Comparison of ENCODE assay signal across 8 cellular contexts in genomic region chrX:64206556-64207162, GRCh38. TPM values are rescaled to one million over a fixed set of nuclear protein-coding genes. Genes with fewer than 3 reads are reported as not detected.
A peak's percentile ranks its signal among the peaks of the same experiment; 100 is the strongest.
DNase-seq lines count a peak whose midpoint lies in the region; ATAC-seq, FAIRE-seq and TF ChIP-seq lines count a peak whose summit lies in the region.

No MANE protein-coding gene starts in this region.

- no peak for DNase-seq in activated CD8-positive, alpha-beta memory T cell treated with anti-CD3 and anti-CD28 coated beads, Interleukin-2, amount 10 ng/mL, durations not matched to agents 7 days and 5 days
- no peak for DNase-seq in activated CD8-positive, alpha-beta memory T cell treated with anti-CD3 and anti-CD28 coated beads for 24 hours
- DNase-seq in K562 (ENCODE audit: extremely low read depth in 1 of 4, low spot score in 3 of 4) (no peak), right lobe of liver (peak; percentile 53 to 76 (median 76)), upper lobe of left lung (peak in 1 of 2 donors; percentile 26), erythroblast (lab: John Stamatoyannopoulos, UW) (no peak), GM13977 (ENCODE audit: low spot score) (no peak)
- no peak for DNase-seq in stimulated activated naive CD4-positive, alpha-beta T cell (lab: John Stamatoyannopoulos, UW)

- H2AFZ ChIP-seq in K562 (ENCODE audit: low read depth, low read length): peak overlapping the region; percentile 71

- no peaks in the 10 kb centered on the region for H3K36me3 Mint-ChIP-seq in activated CD8-positive, alpha-beta memory T cell treated with anti-CD3 and anti-CD28 coated beads, Interleukin-2, amount 10 ng/mL, durations not matched to agents 7 days and 5 days

- peaks cover 6% of the 10 kb centered on the region; the same call in 2 of the 3 replicates for H3K79me2 ChIP-seq in K562 (ENCODE audit: control insufficient read depth, insufficient read depth, low read length)

- intact Hi-C loops in K562 (cut with micrococcal nuclease): loop anchor here (5.0 kb wide), 1 partner anchor 49 kb away; no protein-coding TSS in a partner anchor
- intact Hi-C loops in right lobe of liver (cut with DNase I): no loop called here

- H3K9me3 ChIP-seq in K562 (replicated peaks; ENCODE audit: control insufficient read depth, insufficient read depth, low read depth, low read length) (no peaks in the 10 kb centered on the region), right lobe of liver (no peaks in the 10 kb centered on the region), upper lobe of left lung (no peaks in the 10 kb centered on the region)

- POLR2A ChIA-PET in K562 (lab: Yijun Ruan, JAX): no interaction called here

- WGBS in K562 (ENCODE audit: insufficient coverage, low coverage, missing lambda C conversion rate): 32% methylated on average over 5 of the region's 5 CpGs
- WGBS in right lobe of liver (ENCODE audit: insufficient coverage, low coverage, low lambda C conversion rate, missing lambda C conversion rate): 43% methylated on average over 5 of the region's 5 CpGs
- 42 to 62% methylated on average over 2 to 5 of the region's 5 CpGs for WGBS in upper lobe of left lung, 2 donors

- peak overlapping the region; percentile 59; the same call in 1 of the 2 replicates for H3K4me3 ChIP-seq in K562
- H3K4me3 ChIP-seq in right lobe of liver: peak overlapping the region; percentile 63 to 74 (median 68)
- peak overlapping the region in 3 of 4 donors; percentile 61 to 83 (median 67) for H3K4me3 ChIP-seq in upper lobe of left lung

- H3K27me3 ChIP-seq in K562 (ENCODE audit: control insufficient read depth in 2 of 2, insufficient read depth in 2 of 2, low read length in 2 of 2) (no peaks in the 10 kb centered on the region), right lobe of liver (no peaks in the 10 kb centered on the region), upper lobe of left lung (peaks cover 0 to 3% (median 0%) of the 10 kb centered on the region in 4 donors)

- no peaks in the 10 kb centered on the region for H3K9me3 Mint-ChIP-seq in activated CD8-positive, alpha-beta memory T cell treated with anti-CD3 and anti-CD28 coated beads, Interleukin-2, amount 10 ng/mL, durations not matched to agents 7 days and 5 days (ENCODE audit: low read depth)

- H3K4me1 Mint-ChIP-seq in activated CD8-positive, alpha-beta memory T cell treated with anti-CD3 and anti-CD28 coated beads, Interleukin-2, amount 10 ng/mL, durations not matched to agents 7 days and 5 days: peaks cover 9% of the 10 kb centered on the region

- no peaks in the 10 kb centered on the region for H3K27me3 Mint-ChIP-seq in activated CD8-positive, alpha-beta memory T cell treated with anti-CD3 and anti-CD28 coated beads, Interleukin-2, amount 10 ng/mL, durations not matched to agents 7 days and 5 days

- peak overlapping the region; percentile 69 for H3K4me2 ChIP-seq in K562 (ENCODE audit: insufficient read depth, low read length)

- no peaks in the 10 kb centered on the region for H3K36me3 ChIP-seq in K562 (ENCODE audit: control insufficient read depth, insufficient read depth, low read length)
- no peaks in the 10 kb centered on the region for H3K36me3 ChIP-seq in right lobe of liver
- no peaks in the 10 kb centered on the region for H3K36me3 ChIP-seq in upper lobe of left lung

- TF ChIP-seq EP300 in K562 (IDR thresholded peaks at IDR 0.05; ENCODE audit: low read length) (no peak), upper lobe of left lung (IDR thresholded peaks at IDR 0.05) (no peak)

- TF ChIP-seq RAD21 in K562 (CRISPR knock-in tag; conservative IDR thresholded peaks at IDR 0.05 in 1 of 2, IDR thresholded peaks at IDR 0.05 in 1 of 2): no peak

- CTCF ChIA-PET in activated CD8-positive, alpha-beta memory T cell treated with anti-CD3 and anti-CD28 coated beads, Interleukin-2, amount 10 ng/mL, durations not matched to agents 7 days and 5 days (lab: Charles Lee): interaction anchor here (1.2 kb wide), 1 partner anchor 10 kb away, joined by 3 read pairs; no protein-coding TSS in a partner anchor
- CTCF ChIA-PET in K562 (lab: Yijun Ruan, JAX; ENCODE audit: low intra/inter-chr PET ratio): no interaction called here

- no peak for TF ChIP-seq CTCF in K562 (IDR thresholded peaks at IDR 0.05 in 2 of 3, conservative IDR thresholded peaks at IDR 0.05 in 1 of 3; ENCODE audit: insufficient read depth in 2 of 3, low read depth in 1 of 3, low read length in 3 of 3)
- TF ChIP-seq CTCF in right lobe of liver (IDR thresholded peaks at IDR 0.05): no peak
- no peak for TF ChIP-seq CTCF in upper lobe of left lung (IDR thresholded peaks at IDR 0.05)
- TF ChIP-seq CTCF in GM13977 (IDR thresholded peaks at IDR 0.05; ENCODE audit: extremely low read depth, insufficient read depth, missing control alignments): no peak

- H3K4me1 ChIP-seq in K562 (replicated peaks in 1 of 2; ENCODE audit: control insufficient read depth in 2 of 2, insufficient read depth in 2 of 2, low read length in 2 of 2): peaks cover 3 to 24% of the 10 kb centered on the region in 2 experiments; a peak in 4 of 5 replicates
- H3K4me1 ChIP-seq in right lobe of liver: peaks cover 0 to 17% (median 0%) of the 10 kb centered on the region in 4 donors
- H3K4me1 ChIP-seq in upper lobe of left lung: peaks cover 4 to 22% (median 8%) of the 10 kb centered on the region in 4 donors

- no peak for FAIRE-seq in K562 (lab: Jason Lieb, UNC)

- H3K9ac ChIP-seq in K562 (ENCODE audit: insufficient read depth in 1 of 2, low read depth in 2 of 2, low read length in 2 of 2): peak overlapping the region; percentile 60 to 90; a peak in 3 of 4 replicates

- H3K9me1 ChIP-seq in K562 (ENCODE audit: control insufficient read depth, insufficient read depth, low read length): no peaks in the 10 kb centered on the region

- no peaks in the 10 kb centered on the region for H4K20me1 ChIP-seq in K562 (replicated peaks; ENCODE audit: control insufficient read depth, insufficient read depth, low read length)

- peak overlapping the region; percentile 89 for H3K27ac Mint-ChIP-seq in activated CD8-positive, alpha-beta memory T cell treated with anti-CD3 and anti-CD28 coated beads, Interleukin-2, amount 10 ng/mL, durations not matched to agents 7 days and 5 days

- peak overlapping the region; percentile 55; the same call in 2 of the 3 replicates for H3K27ac ChIP-seq in K562 (ENCODE audit: extremely low read depth, low read depth, low read length)
- peak overlapping the region; percentile 83 to 96 (median 93) for H3K27ac ChIP-seq in right lobe of liver
- peak overlapping the region; percentile 73 to 90 (median 86) for H3K27ac ChIP-seq in upper lobe of left lung

- TF ChIP-seq POLR2A in K562 (conservative IDR thresholded peaks at IDR 0.05) (no peak), right lobe of liver (IDR thresholded peaks at IDR 0.05) (no peak), upper lobe of left lung (IDR thresholded peaks at IDR 0.05) (no peak), erythroblast (IDR thresholded peaks at IDR 0.05; ENCODE audit: low read length) (no peak)

- ATAC-seq in activated CD8-positive, alpha-beta memory T cell treated with anti-CD3 and anti-CD28 coated beads, Interleukin-2, amount 10 ng/mL, durations not matched to agents 7 days and 5 days: no peak
- no peak for ATAC-seq in K562
- ATAC-seq in right lobe of liver: peak; percentile 11 to 24 (median 22)
- ATAC-seq in upper lobe of left lung (ENCODE audit: low FRiP score in 2 of 2): no peak

- no TSS peak for BruUV-seq in K562 (replicated peaks; lab: Mats Ljungman, UMichigan)

- H3K4me3 Mint-ChIP-seq in activated CD8-positive, alpha-beta memory T cell treated with anti-CD3 and anti-CD28 coated beads, Interleukin-2, amount 10 ng/mL, durations not matched to agents 7 days and 5 days: peak overlapping the region; percentile 80

- in situ Hi-C loops in K562 (cut with MboI) (no loop called here), GM13977 (cut with MboI; ENCODE audit: low pct_unique_long_range_greater_than_20kb, low sequenced_read_pairs, unreplicated experiment) (loop anchor here (25.0 kb wide), 1 partner anchor 94 kb away; no protein-coding TSS in a partner anchor)

RNA-seq across cellular contexts. Expression of gene AMER1, which starts 1.2 kb away (rescaled TPM):
- total RNA-seq in activated CD8-positive, alpha-beta memory T cell treated with anti-CD3 and anti-CD28 coated beads, Interleukin-2, amount 10 ng/mL, durations not matched to agents 7 days and 5 days: 1 to 10 TPM; 3.6 to 4.1 TPM
- 5.1 and 6.5 TPM in 2 replicates for total RNA-seq in K562 (2011; cell fraction: chromatin; rRNA removed; ENCODE audit: low replicate concordance)
- total RNA-seq in K562 (2011; cell fraction: nucleolus; rRNA removed): 3.9 and 4.3 TPM in 2 replicates
- total RNA-seq in K562 (2011; cell fraction: nucleoplasm; rRNA removed): 5.2 and 5.6 TPM in 2 replicates
- total RNA-seq in K562 (2014; rRNA removed): 3.0 and 4.2 TPM in 2 replicates
- total RNA-seq in K562 (2014; rRNA removed; fragmentation: Illumina TruSeq; extraction: Trizol): 3.5 TPM in 2 replicates
- 4.3 and 4.6 TPM in 2 replicates for total RNA-seq in K562 (2015; rRNA removed; fragmentation: Illumina TruSeq; extraction: Trizol)
- total RNA-seq in K562 (2021): 4.6 and 5.0 TPM in 2 replicates
- polyA plus RNA-seq in K562 (2011; rRNA removed): 1.6 and 2.3 TPM in 2 replicates
- polyA plus RNA-seq in K562 (2011; cell fraction: cytosol; rRNA removed): 1.4 and 1.8 TPM in 2 replicates
- polyA plus RNA-seq in K562 (2011; cell fraction: nucleus; rRNA removed): 1.4 and 2.2 TPM in 2 replicates
- 0.96 and 2.5 TPM in 2 replicates for polyA plus RNA-seq in K562 (2012)
- 3.8 and 4.6 TPM in 2 replicates for polyA plus RNA-seq in K562 (2014; fragmentation: Illumina TruSeq; extraction: Trizol)
- polyA plus RNA-seq in K562 (2014; fragmentation: Nextera tagmentation; extraction: Ambion mirVana): under 1 TPM; 0.29 to 0.46 TPM
- polyA plus RNA-seq in K562 (2014; rRNA removed): 2.3 and 3.5 TPM in 2 replicates
- polyA minus RNA-seq in K562 (2011; rRNA and poly(A)+ RNA removed): 3.3 and 4.9 TPM in 2 replicates
- 2.2 and 2.9 TPM in 2 replicates for polyA minus RNA-seq in K562 (2011; cell fraction: cytosol; rRNA and poly(A)+ RNA removed)
- 1.9 and 2.3 TPM in 2 replicates for polyA minus RNA-seq in K562 (2011; cell fraction: nucleus; rRNA and poly(A)+ RNA removed)
- 1 to 10 TPM; 1.6 to 4.9 (median 2.6) TPM for total RNA-seq in right lobe of liver
- total RNA-seq in upper lobe of left lung: 1 to 10 TPM; 3.3 to 5.5 (median 3.9) TPM

RNA-seq across cellular contexts. Expression of gene ASB12, which starts 23.7 kb away (rescaled TPM):
- under 1 TPM in 1 of 2 experiments, not detected in 1; 0.33 TPM for total RNA-seq in activated CD8-positive, alpha-beta memory T cell treated with anti-CD3 and anti-CD28 coated beads, Interleukin-2, amount 10 ng/mL, durations not matched to agents 7 days and 5 days
- 0.39 TPM in 1 of 2 replicates, not detected in the other for total RNA-seq in K562 (2011; cell fraction: chromatin; rRNA removed; ENCODE audit: low replicate concordance)
- 0.33 and 0.39 TPM in 2 replicates for total RNA-seq in K562 (2011; cell fraction: nucleolus; rRNA removed)
- total RNA-seq in K562 (2011; cell fraction: nucleoplasm; rRNA removed): 0.46 TPM in 1 of 2 replicates, not detected in the other
- not detected in 2 replicates for total RNA-seq in K562 (2014; rRNA removed)
- total RNA-seq in K562 (2014; rRNA removed; fragmentation: Illumina TruSeq; extraction: Trizol): 0.26 TPM in 1 of 2 replicates, not detected in the other
- 0.14 TPM in 1 of 2 replicates, not detected in the other for total RNA-seq in K562 (2015; rRNA removed; fragmentation: Illumina TruSeq; extraction: Trizol)
- 0.18 and 0.33 TPM in 2 replicates for total RNA-seq in K562 (2021)
- 0.37 and 0.53 TPM in 2 replicates for polyA plus RNA-seq in K562 (2011; rRNA removed)
- polyA plus RNA-seq in K562 (2011; cell fraction: cytosol; rRNA removed): 0.35 and 1.5 TPM in 2 replicates
- 0.48 and 1.0 TPM in 2 replicates for polyA plus RNA-seq in K562 (2011; cell fraction: nucleus; rRNA removed)
- polyA plus RNA-seq in K562 (2012): 0.22 and 0.42 TPM in 2 replicates
- polyA plus RNA-seq in K562 (2014; fragmentation: Illumina TruSeq; extraction: Trizol): 0.21 and 0.24 TPM in 2 replicates
- polyA plus RNA-seq in K562 (2014; fragmentation: Nextera tagmentation; extraction: Ambion mirVana): under 1 TPM; 0.53 to 0.70 TPM
- 0.12 and 0.20 TPM in 2 replicates for polyA plus RNA-seq in K562 (2014; rRNA removed)
- 0.51 and 0.53 TPM in 2 replicates for polyA minus RNA-seq in K562 (2011; rRNA and poly(A)+ RNA removed)
- not detected in 2 replicates for polyA minus RNA-seq in K562 (2011; cell fraction: cytosol; rRNA and poly(A)+ RNA removed)
- polyA minus RNA-seq in K562 (2011; cell fraction: nucleus; rRNA and poly(A)+ RNA removed): 0.22 TPM in 1 of 2 replicates, not detected in the other
- total RNA-seq in right lobe of liver: under 1 TPM in 1 of 6 experiments, not detected in 5; 0.18 TPM
- under 1 TPM in 3 of 6 donors, not detected in 3; 0.29 to 0.46 (median 0.34) TPM for total RNA-seq in upper lobe of left lung

Comparison
In these comparisons a context has a peak if more than half of its experiments do, and no peak if none do; other contexts are left out.
1. ATAC-seq: peak in right lobe of liver (4 of 4); none in activated CD8-positive, alpha-beta memory T cell treated with anti-CD3 and anti-CD28 coated beads, Interleukin-2, amount 10 ng/mL, durations not matched to agents 7 days and 5 days (single experiment), K562 (single experiment) and upper lobe of left lung (0 of 2).
2. DNase-seq: peak in right lobe of liver (3 of 3); none in activated CD8-positive, alpha-beta memory T cell treated with anti-CD3 and anti-CD28 coated beads, Interleukin-2, amount 10 ng/mL, durations not matched to agents 7 days and 5 days (single experiment), activated CD8-positive, alpha-beta memory T cell treated with anti-CD3 and anti-CD28 coated beads for 24 hours (single experiment), K562 (0 of 4), stimulated activated naive CD4-positive, alpha-beta T cell (0 of 6), erythroblast (0 of 2) and GM13977 (single experiment).
3. Peak in every context shown above with its lines, with median percentiles within 50 percentile points of each other: H3K27ac ChIP-seq and H3K4me3 ChIP-seq.